In genomic region chr1:152745289-152745704, GRCh38 we compare ENCODE assay signal across 3 cellular contexts.
A peak's percentile ranks its signal among the peaks of the same experiment; 100 is the strongest.
TF ChIP-seq lines count a peak whose summit lies in the region.

No MANE protein-coding gene starts in this region.

TF ChIP-seq in A549, 52 proteins besides CTCF, POLR2A, EP300 and RAD21:
- TF ChIP-seq POLR2AphosphoS2 (conservative IDR thresholded peaks at IDR 0.05; ENCODE audit: low read length) (no peak), HEYL (CRISPR knock-in tag; IDR thresholded peaks at IDR 0.05) (no peak), CEBPB (IDR thresholded peaks at IDR 0.05) (peak in 1 of 2 experiments; percentile 52; a peak in 1 of 4 replicates), SMC3 (IDR thresholded peaks at IDR 0.05) (0 out of 3 replicates have a peak, but pooled peaks have one; percentile 6)
- TF ChIP-seq, protein P1, sequence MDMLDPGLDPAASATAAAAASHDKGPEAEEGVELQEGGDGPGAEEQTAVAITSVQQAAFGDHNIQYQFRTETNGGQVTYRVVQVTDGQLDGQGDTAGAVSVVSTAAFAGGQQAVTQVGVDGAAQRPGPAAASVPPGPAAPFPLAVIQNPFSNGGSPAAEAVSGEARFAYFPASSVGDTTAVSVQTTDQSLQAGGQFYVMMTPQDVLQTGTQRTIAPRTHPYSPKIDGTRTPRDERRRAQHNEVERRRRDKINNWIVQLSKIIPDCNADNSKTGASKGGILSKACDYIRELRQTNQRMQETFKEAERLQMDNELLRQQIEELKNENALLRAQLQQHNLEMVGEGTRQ (IDR thresholded peaks at IDR 0.05) = peak; percentile 74

TF ChIP-seq in GM23338, 12 proteins besides CTCF, POLR2A, EP300 and RAD21:
- TF ChIP-seq CREB1 (CRISPR knock-in tag; IDR thresholded peaks at IDR 0.05; ENCODE audit: low read depth) = no peak
- TF ChIP-seq ETS1 (IDR thresholded peaks at IDR 0.05) = no peak
- TF ChIP-seq POLR2AphosphoS5 (IDR thresholded peaks at IDR 0.05; ENCODE audit: low read depth) = no peak
- no peak for TF ChIP-seq ZNF462 (CRISPR knock-in tag; IDR thresholded peaks at IDR 0.05)

TF ChIP-seq in GM12878, 131 proteins besides CTCF, POLR2A, EP300 and RAD21:
- TF ChIP-seq SIN3A (IDR thresholded peaks at IDR 0.05; ENCODE audit: low read depth, low read length) (no peak), RAD51 (IDR thresholded peaks at IDR 0.05) (peak; percentile 17; the same call in 1 of the 2 replicates), NKRF (conservative IDR thresholded peaks at IDR 0.05) (no peak)
